ENCODE assay signal across 8 cellular contexts in genomic region chr15:75843618-75844610, GRCh38. TPM values are rescaled to one million over a fixed set of nuclear protein-coding genes. Genes with fewer than 3 reads are reported as not detected.
DNase-seq lines count a peak whose midpoint lies in the region; ATAC-seq and TF ChIP-seq lines count a peak whose summit lies in the region.

No MANE protein-coding gene starts in this region.

- H3K4me1 ChIP-seq in right cardiac atrium (ENCODE audit: control insufficient read depth, insufficient read depth, low read length) (peaks cover 3% of the 10 kb centered on the region), psoas muscle (peaks cover 18% of the 10 kb centered on the region)

- TF ChIP-seq CTCF in psoas muscle (IDR thresholded peaks at IDR 0.05) = no peak

- peak overlapping the region; percentile 86 for H3K27ac ChIP-seq in KOPT-K1 (ENCODE audit: low read depth, low read length, poor library complexity, severe bottlenecking)
- peak overlapping the region; percentile 82 for H3K27ac ChIP-seq in right cardiac atrium (ENCODE audit: low read length)
- H3K27ac ChIP-seq in psoas muscle = peak overlapping the region; percentile 82

- H3K36me3 ChIP-seq in KOPT-K1 (ENCODE audit: insufficient read depth, low read length) = peaks cover 11% of the 10 kb centered on the region; the same call in 1 of the 2 replicates
- no peaks in the 10 kb centered on the region for H3K36me3 ChIP-seq in psoas muscle (ENCODE audit: insufficient read depth in 1 of 2, low read depth in 1 of 2)

- H3K27ac Mint-ChIP-seq in T-helper 17 cell = peak overlapping the region; percentile 92

- H3K4me3 Mint-ChIP-seq in T-helper 17 cell = peak overlapping the region; percentile 98

- no peaks in the 10 kb centered on the region for H3K27me3 Mint-ChIP-seq in T-helper 17 cell

- WGBS in right cardiac atrium = under 1% methylated on average over 87 of the region's 87 CpGs
- 0 to 1% (median 1%) methylated on average over 62 to 87 of the region's 87 CpGs for WGBS in psoas muscle, 3 donors

- peaks cover 54% of the 10 kb centered on the region for H3K4me1 Mint-ChIP-seq in T-helper 17 cell

- peaks cover 4% of the 10 kb centered on the region for H3K36me3 Mint-ChIP-seq in T-helper 17 cell (ENCODE audit: low read depth)

- DNase-seq in D341Med (ENCODE audit: low spot score) (peak; percentile 81), T-helper 17 cell (peak; percentile 22 to 31 (median 30)), anterior cingulate cortex (lab: John Stamatoyannopoulos, UW) (peak in 46 of 58 donors; percentile 11 to 71 (median 42)), right cardiac atrium (peak; percentile 61 to 89 (median 87)), psoas muscle (peak; percentile 63 to 74), SKM-1 treated with dmso at 0.1 percent for 144 hours (lab: John Stamatoyannopoulos, UW; ENCODE audit: unreplicated experiment) (no peak)

- H3K27me3 ChIP-seq in right cardiac atrium (ENCODE audit: control insufficient read depth, insufficient read depth) (no peaks in the 10 kb centered on the region), psoas muscle (ENCODE audit: insufficient read depth in 3 of 3, low read length in 2 of 3) (no peaks in the 10 kb centered on the region)

- peak overlapping the region; percentile 93 for H3K4me3 ChIP-seq in right cardiac atrium (ENCODE audit: low read length)
- peak overlapping the region; percentile 90 for H3K4me3 ChIP-seq in psoas muscle

- H3K9me3 ChIP-seq in KOPT-K1 (ENCODE audit: insufficient read depth, low read length, poor library complexity, severe bottlenecking) = no peaks in the 10 kb centered on the region
- no peaks in the 10 kb centered on the region for H3K9me3 ChIP-seq in T-helper 17 cell (ENCODE audit: control insufficient read depth, low read length, poor library complexity, severe bottlenecking)
- H3K9me3 ChIP-seq in right cardiac atrium (ENCODE audit: control insufficient read depth, low read length) = no peaks in the 10 kb centered on the region
- no peaks in the 10 kb centered on the region for H3K9me3 ChIP-seq in psoas muscle

- intact Hi-C loops in right cardiac atrium (cut with DNase I) (loop anchor here in 1 of 4 donors (10.0 kb wide), 1 partner anchor 61 kb away; the partner anchor contains the start of gene FBXO22), psoas muscle (cut with DNase I) (loop anchor here in 1 of 2 donors (5.0 kb wide), 1 partner anchor 58 kb away; the partner anchor contains the start of gene FBXO22)

- peak; percentile 52 for ATAC-seq in GM21529 (IDR thresholded peaks at IDR 0.05; ENCODE audit: unreplicated experiment)
- ATAC-seq in T-helper 17 cell = peak; percentile 65
- ATAC-seq in right cardiac atrium = peak; percentile 83 to 87
- peak; percentile 68 to 81 (median 72) for ATAC-seq in psoas muscle

RNA-seq across cellular contexts. Expression of gene UBE2Q2, which starts 0.7 kb away (rescaled TPM):
- total RNA-seq in T-helper 17 cell (10 to 100 TPM; 40.0 to 40.1 TPM), right cardiac atrium (10 to 100 TPM; 26.5 to 32.6 (median 27.4) TPM), psoas muscle (10 to 100 TPM; 14.0 to 26.4 (median 19.1) TPM)
- polyA plus RNA-seq in right cardiac atrium (18.2 TPM), psoas muscle (10 to 100 TPM in 2 of 3 donors, 1 to 10 TPM in 1; 9.3 to 32.2 (median 15.9) TPM)

RNA-seq across cellular contexts. Expression of gene FBXO22, which starts 59.8 kb away (rescaled TPM):
- total RNA-seq in T-helper 17 cell = 1 to 10 TPM; 7.1 to 9.0 TPM
- 10 to 100 TPM; 18.8 to 22.8 (median 20.2) TPM for total RNA-seq in right cardiac atrium
- polyA plus RNA-seq in right cardiac atrium = 13.0 TPM
- 10 to 100 TPM; 13.9 to 16.8 (median 14.9) TPM for total RNA-seq in psoas muscle
- 10 to 100 TPM; 13.3 to 35.6 (median 24.4) TPM for polyA plus RNA-seq in psoas muscle
